Comparison of ENCODE assay signal across 26 cellular contexts in genomic region chr12:71349950-71350349, GRCh38.
"Had no signal": no experiment of that assay in that cellular context is flagged by ENCODE, and none has a peak within 500 bp of the region (broad histone marks: within the 10 kb centered on the region; RNA-seq: fewer than 3 reads in every experiment).

No MANE protein-coding gene starts in this region.

- FAIRE-seq: endometrium, islet of Langerhans, keratinocyte had no signal

- DNase-seq: colonic mucosa; cortex of kidney; effector CD4-positive, alpha-beta T cell; effector memory CD4-positive, alpha-beta T cell; erythroblast; esophagus squamous epithelium; foreskin fibroblast; foreskin melanocyte; gastrocnemius medialis; glutamatergic neuron; head of caudate nucleus; heart right ventricle; hippocampal formation; left cardiac atrium; left lung; left ventricle myocardium superior; lower lobe of right lung; mesenchymal stem cell; mucosa of descending colon; naive B cell; naive thymus-derived CD8-positive, alpha-beta T cell had no signal

- ATAC-seq: esophagus mucosa; gastrocnemius medialis; heart right ventricle; left cardiac atrium; left lung; left ventricle myocardium superior; lower lobe of right lung; mucosa of descending colon; naive thymus-derived CD8-positive, alpha-beta T cell had no signal

- H3K27me3 ChIP-seq: colonic mucosa, esophagus squamous epithelium, gastrocnemius medialis, heart right ventricle, left lung had no signal

- H3K9me3 ChIP-seq: colonic mucosa, esophagus squamous epithelium, gastrocnemius medialis, heart right ventricle, left lung, lower lobe of right lung, mucosa of descending colon had no signal

- H3K36me3 ChIP-seq: colonic mucosa, esophagus squamous epithelium, gastrocnemius medialis, heart right ventricle, left lung, lower lobe of right lung had no signal

- H3K27ac ChIP-seq: colonic mucosa, epithelial cell of prostate, esophagus squamous epithelium, gastrocnemius medialis, heart right ventricle, left lung, lower lobe of right lung had no signal

- H3K4me1 ChIP-seq: colonic mucosa, gastrocnemius medialis, left lung, lower lobe of right lung had no signal

- H3K4me3 ChIP-seq: colonic mucosa, esophagus squamous epithelium, gastrocnemius medialis, heart right ventricle, left lung, lower lobe of right lung, mucosa of descending colon had no signal
